In genomic region chr16:29858149-29858899, GRCh38 we compare ENCODE assay signal across 23 cellular contexts. TPM values are rescaled to one million over a fixed set of nuclear protein-coding genes. Genes with fewer than 3 reads are reported as not detected.
DNase-seq lines count a peak whose midpoint lies in the region; ATAC-seq and TF ChIP-seq lines count a peak whose summit lies in the region.
"Had no signal": no experiment of that assay in that cellular context is flagged by ENCODE, and none has a peak within 500 bp of the region (broad histone marks: within the 10 kb centered on the region; RNA-seq: fewer than 3 reads in every experiment).

No MANE protein-coding gene starts in this region.

- H3K9ac ChIP-seq in smooth muscle cell (ENCODE audit: low read depth): no peak overlapping the region

- CTCF ChIA-PET in HEK293 (lab: Yijun Ruan, JAX): interaction anchor here (6.4 kb wide), 1 partner anchor 9 kb away, joined by 58 read pairs; no protein-coding TSS in a partner anchor

- H3K4me3 Mint-ChIP-seq in central memory CD8-positive, alpha-beta T cell: no peak overlapping the region
- peak overlapping the region in 1 of 2 donors; percentile 10 for H3K4me3 Mint-ChIP-seq in effector memory CD8-positive, alpha-beta T cell
- H3K4me3 Mint-ChIP-seq: CD8-positive, alpha-beta T cell had no signal

- H3K4me3 ChIP-seq in HEK293 (ENCODE audit: low read depth, low read length) (no peak overlapping the region), smooth muscle cell (no peak overlapping the region), WERI-Rb-1 (ENCODE audit: low read depth, low read length) (no peak overlapping the region)
- H3K4me3 ChIP-seq: adrenal gland, esophagus squamous epithelium, HAP-1, right atrium auricular region, thyroid gland had no signal

- no peaks in the 10 kb centered on the region for H3K9me3 Mint-ChIP-seq in central memory CD8-positive, alpha-beta T cell
- no peaks in the 10 kb centered on the region for H3K9me3 Mint-ChIP-seq in effector memory CD8-positive, alpha-beta T cell
- H3K9me3 Mint-ChIP-seq: CD8-positive, alpha-beta T cell had no signal

- H3K27me3 ChIP-seq in smooth muscle cell (ENCODE audit: low read depth): no peaks in the 10 kb centered on the region
- H3K27me3 ChIP-seq in WERI-Rb-1 (ENCODE audit: insufficient read depth, low read depth, severe bottlenecking): no peaks in the 10 kb centered on the region
- H3K27me3 ChIP-seq: adrenal gland, esophagus squamous epithelium, right atrium auricular region, thyroid gland had no signal

- no peak for DNase-seq in central memory CD8-positive, alpha-beta T cell (ENCODE audit: low spot score in 2 of 2)
- no peak for DNase-seq in smooth muscle cell (lab: John Stamatoyannopoulos, UW; ENCODE audit: unreplicated experiment)
- DNase-seq in WERI-Rb-1: no peak
- no peak for DNase-seq in effector memory CD8-positive, alpha-beta T cell
- DNase-seq: activated CD4-positive, alpha-beta T cell treated with anti-CD3 and anti-CD28 coated beads, Interleukin-2, amount 50 U/mL, for 1 hour; activated CD8-positive, alpha-beta memory T cell treated with anti-CD3 and anti-CD28 coated beads, Interleukin-2, amount 50 U/mL, for 48 hours; activated gamma-delta T cell treated with Interleukin-2 at 50 U/mL for 16 hours; CD8-positive, alpha-beta T cell; DMS79; esophagus squamous epithelium; left colon; NCI-H1436 treated with DMSO at 0.1 percent for 48 hours; NCI-H2171; NCI-H69; Right ventricle myocardium superior; stimulated activated CD4-positive, alpha-beta T cell treated with anti-CD3 and anti-CD28 coated beads, Interleukin-15, amount 100 ng/mL, for 24 hours; thyroid gland had no signal

- H3K27ac ChIP-seq in HEK293 (ENCODE audit: extremely low read depth, low read depth, low read length) (no peak overlapping the region), smooth muscle cell (ENCODE audit: low read depth) (peak overlapping the region; percentile 71), WERI-Rb-1 (no peak overlapping the region)
- H3K27ac ChIP-seq: esophagus squamous epithelium, right atrium auricular region, thyroid gland had no signal

- peaks cover 15% of the 10 kb centered on the region for H3K79me2 ChIP-seq in smooth muscle cell (ENCODE audit: low read depth)

- peaks cover 27% of the 10 kb centered on the region for H3K36me3 Mint-ChIP-seq in central memory CD8-positive, alpha-beta T cell (ENCODE audit: insufficient read depth)
- H3K36me3 Mint-ChIP-seq in effector memory CD8-positive, alpha-beta T cell (ENCODE audit: insufficient read depth): peaks cover 21% of the 10 kb centered on the region

- TF ChIP-seq CTCF in HEK293 (tag by site-specific recombination; IDR thresholded peaks at IDR 0.05) (no peak), smooth muscle cell (IDR thresholded peaks at IDR 0.05; ENCODE audit: borderline replicate concordance, insufficient read depth, poor library complexity, severe bottlenecking) (no peak), WERI-Rb-1 (IDR thresholded peaks at IDR 0.05; ENCODE audit: low read depth, low read length) (no peak)

- H3F3A ChIP-seq in smooth muscle cell (ENCODE audit: low read depth): no peaks in the 10 kb centered on the region

- H3K36me3 ChIP-seq in HEK293 (ENCODE audit: control insufficient read depth in 2 of 2, insufficient read depth in 1 of 2, low read length in 2 of 2) (peaks cover 4 to 37% of the 10 kb centered on the region in 2 experiments; a peak in 2 of 3 replicates), smooth muscle cell (ENCODE audit: low read depth) (no peaks in the 10 kb centered on the region), WERI-Rb-1 (peaks cover 23% of the 10 kb centered on the region)

- no peaks in the 10 kb centered on the region for H3K4me1 ChIP-seq in HEK293 (ENCODE audit: control insufficient read depth, insufficient read depth, low read length)
- peaks cover 12% of the 10 kb centered on the region for H3K4me1 ChIP-seq in smooth muscle cell (ENCODE audit: low read depth)
- H3K4me1 ChIP-seq: HAP-1 had no signal

- POLR2A ChIA-PET in HEK293 (lab: Yijun Ruan, JAX): interaction anchor here (0.7 kb wide), 2 partner anchors 21 to 46 kb away, joined by 3 to 5 read pairs; partner anchors contain the start of gene PRRT2

- no peaks in the 10 kb centered on the region for H3K27me3 Mint-ChIP-seq in central memory CD8-positive, alpha-beta T cell
- H3K27me3 Mint-ChIP-seq in effector memory CD8-positive, alpha-beta T cell: no peaks in the 10 kb centered on the region

- no peak overlapping the region for H2AFZ ChIP-seq in smooth muscle cell (ENCODE audit: low read depth)

- peak overlapping the region; percentile 53 for H3K27ac Mint-ChIP-seq in central memory CD8-positive, alpha-beta T cell (ENCODE audit: low read depth)
- peak overlapping the region in 1 of 2 donors; percentile 38 for H3K27ac Mint-ChIP-seq in effector memory CD8-positive, alpha-beta T cell
- H3K27ac Mint-ChIP-seq: CD8-positive, alpha-beta T cell had no signal

- no peak overlapping the region for H3K4me2 ChIP-seq in smooth muscle cell

- ATAC-seq in central memory CD8-positive, alpha-beta T cell (replicated peaks; ENCODE audit: extremely low read depth, poor library complexity, severe bottlenecking): no peak
- no peak for ATAC-seq in HG02623 (IDR thresholded peaks at IDR 0.05; ENCODE audit: unreplicated experiment)
- no peak for ATAC-seq in effector memory CD8-positive, alpha-beta T cell (replicated peaks)
- ATAC-seq: CD8-positive, alpha-beta T cell; left colon had no signal

- WGBS in smooth muscle cell (ENCODE audit: low lambda C conversion rate): 85% methylated on average over 11 of the region's 11 CpGs

- H4K20me1 ChIP-seq in smooth muscle cell (ENCODE audit: low read depth): no peaks in the 10 kb centered on the region

- peaks cover 22% of the 10 kb centered on the region for H3K4me1 Mint-ChIP-seq in central memory CD8-positive, alpha-beta T cell
- peaks cover 16 to 23% of the 10 kb centered on the region in 2 donors for H3K4me1 Mint-ChIP-seq in effector memory CD8-positive, alpha-beta T cell (ENCODE audit: low read depth in 2 of 2)

- H3K9me3 ChIP-seq in HEK293 (ENCODE audit: control insufficient read depth, insufficient read depth, low read depth, low read length) (no peaks in the 10 kb centered on the region), smooth muscle cell (replicated peaks; ENCODE audit: low read depth) (no peaks in the 10 kb centered on the region), WERI-Rb-1 (ENCODE audit: severe bottlenecking) (no peaks in the 10 kb centered on the region)
- H3K9me3 ChIP-seq: adrenal gland, esophagus squamous epithelium, HAP-1, right atrium auricular region, thyroid gland had no signal

TF ChIP-seq in HEK293, 187 proteins besides CTCF, POLR2A, EP300 and RAD21 (continues in another document):
- TF ChIP-seq INSM2 (tag by site-specific recombination; IDR thresholded peaks at IDR 0.05) (no peak), HOXD13 (CRISPR knock-in tag; IDR thresholded peaks at IDR 0.05; ENCODE audit: borderline replicate concordance) (no peak), ZNF148 (tag by site-specific recombination; IDR thresholded peaks at IDR 0.05; ENCODE audit: borderline replicate concordance) (no peak), MEIS1 (CRISPR knock-in tag; IDR thresholded peaks at IDR 0.05; ENCODE audit: borderline replicate concordance) (no peak), ZFHX2 (tag by site-specific recombination; conservative IDR thresholded peaks at IDR 0.05) (peak; percentile 47), ZNF768 (tag by site-specific recombination; IDR thresholded peaks at IDR 0.05) (no peak), MYNN (tag by site-specific recombination; IDR thresholded peaks at IDR 0.05; ENCODE audit: borderline replicate concordance) (no peak), ZNF350 (tag by site-specific recombination; IDR thresholded peaks at IDR 0.05) (no peak), ZNF664 (tag by site-specific recombination; IDR thresholded peaks at IDR 0.05) (peak; percentile 91)

RNA-seq across cellular contexts. Expression of gene CDIPT, which starts 4.7 kb away (rescaled TPM):
- total RNA-seq in smooth muscle cell: 61.4 and 63.2 TPM in 2 replicates
- 90.7 and 118 TPM in 2 replicates for polyA plus RNA-seq in smooth muscle cell

RNA-seq across cellular contexts. Expression of gene MVP, which starts 38.1 kb away (rescaled TPM):
- 47.5 and 57.4 TPM in 2 replicates for total RNA-seq in smooth muscle cell
- 110 and 123 TPM in 2 replicates for polyA plus RNA-seq in smooth muscle cell

RNA-seq across cellular contexts. Expression of gene SEZ6L2, which starts 41.0 kb away (rescaled TPM):
- 23.8 and 178 TPM in 2 replicates for total RNA-seq in smooth muscle cell
- 37.5 and 46.1 TPM in 2 replicates for polyA plus RNA-seq in smooth muscle cell
- total RNA-seq: CD8-positive, alpha-beta T cell had no signal

RNA-seq across cellular contexts. Expression of gene ASPHD1, which starts 42.0 kb away (rescaled TPM):
- 4.1 and 7.1 TPM in 2 replicates for total RNA-seq in smooth muscle cell
- 26.1 and 28.8 TPM in 2 replicates for polyA plus RNA-seq in smooth muscle cell
- total RNA-seq: CD8-positive, alpha-beta T cell; mononuclear cell; Right ventricle myocardium superior; thyroid gland had no signal

RNA-seq across cellular contexts. Expression of gene PAGR1, which starts 42.4 kb away (rescaled TPM):
- total RNA-seq in smooth muscle cell: 15.6 and 21.1 TPM in 2 replicates
- 34.5 and 44.8 TPM in 2 replicates for polyA plus RNA-seq in smooth muscle cell
